Comparison of ENCODE assay signal across 21 cellular contexts in the genomic region with DNA sequence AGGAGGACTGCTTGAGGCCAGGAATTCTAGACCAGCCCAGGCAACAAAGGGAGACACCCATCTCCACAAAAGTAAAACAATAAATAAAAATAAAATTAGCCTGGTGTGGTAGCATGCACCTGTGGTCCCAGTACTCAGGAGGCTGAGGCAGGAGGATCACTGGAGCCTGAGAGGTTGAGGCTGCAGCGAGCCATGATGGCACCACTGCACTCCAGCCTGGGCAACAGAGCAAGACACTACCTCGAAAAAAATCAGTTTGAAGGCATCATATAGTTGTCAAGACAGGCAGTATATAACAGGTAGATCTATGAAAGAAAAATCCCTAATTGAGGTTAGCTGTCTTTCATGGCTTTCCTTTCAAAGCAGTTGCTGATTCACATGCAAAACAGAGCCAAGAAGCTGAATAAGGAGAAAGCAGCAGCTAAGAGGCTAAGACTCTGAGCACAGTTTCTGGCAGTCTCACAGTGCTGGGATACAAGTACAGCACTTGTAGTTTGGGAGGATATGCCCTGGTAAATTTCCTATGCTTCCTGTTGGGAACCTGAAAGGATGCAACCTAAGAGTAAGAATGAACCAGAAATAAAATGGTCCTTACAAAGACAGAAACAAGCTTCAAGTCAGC.
DNase-seq lines count a peak whose midpoint lies in the region; ATAC-seq, FAIRE-seq and TF ChIP-seq lines count a peak whose summit lies in the region.
"Had no signal": no experiment of that assay in that cellular context is flagged by ENCODE, and none has a peak within 500 bp of the region (broad histone marks: within the 10 kb centered on the region; RNA-seq: fewer than 3 reads in every experiment).

No MANE protein-coding gene starts in this region.

- H2BK15ac ChIP-seq in H1 (ENCODE audit: low read length) = no peak overlapping the region

- no peak overlapping the region for H2BK120ac ChIP-seq in H1 (replicated peaks; ENCODE audit: low read depth, low read length)

- H3K36me3 ChIP-seq in GM23338 (ENCODE audit: insufficient read depth) (no peaks in the 10 kb centered on the region), H1 (ENCODE audit: control insufficient read depth in 2 of 4, insufficient read depth in 4 of 4, low read length in 3 of 4) (no peaks in the 10 kb centered on the region), iPS DF 6.9 (ENCODE audit: control insufficient read depth, insufficient read depth, low read length) (no peaks in the 10 kb centered on the region), neural progenitor cell (no peaks in the 10 kb centered on the region)
- H3K36me3 ChIP-seq in naive thymus-derived CD4-positive, alpha-beta T cell (ENCODE audit: control insufficient read depth in 2 of 3, insufficient read depth in 3 of 3, low read length in 3 of 3) = no peaks in the 10 kb centered on the region
- H3K36me3 ChIP-seq: BE2C, HAP-1 had no signal

- peak; percentile 52 for FAIRE-seq in H1 (lab: Jason Lieb, UNC)
- FAIRE-seq: GM12892, GM19239 had no signal

- H3K27ac Mint-ChIP-seq in GM23338 (no peak overlapping the region), neural progenitor cell (no peak overlapping the region), mesothelial cell of epicardium (no peak overlapping the region)
- H3K27ac Mint-ChIP-seq in naive thymus-derived CD4-positive, alpha-beta T cell = no peak overlapping the region
- H3K27ac Mint-ChIP-seq: CD4-positive, alpha-beta memory T cell had no signal

- no peak for TF ChIP-seq POLR2A in H1 (IDR thresholded peaks at IDR 0.05; ENCODE audit: control extremely low read depth in 1 of 2, low read depth in 2 of 2, low read length in 2 of 2)

- H3K27me3 Mint-ChIP-seq in GM23338 (ENCODE audit: insufficient read depth, low read depth, poor library complexity) (no peaks in the 10 kb centered on the region), neural progenitor cell (ENCODE audit: insufficient read depth, low read depth) (no peaks in the 10 kb centered on the region), mesothelial cell of epicardium (ENCODE audit: low read depth) (peaks cover 7% of the 10 kb centered on the region)
- peaks cover 0 to 12% (median 2%) of the 10 kb centered on the region in 5 donors for H3K27me3 Mint-ChIP-seq in naive thymus-derived CD4-positive, alpha-beta T cell

- TF ChIP-seq EP300 in H1 (IDR thresholded peaks at IDR 0.05; ENCODE audit: borderline replicate concordance in 1 of 2, low read depth in 2 of 2, low read length in 2 of 2) = no peak

- no peak for TF ChIP-seq CTCF in GM23338 (conservative IDR thresholded peaks at IDR 0.05; ENCODE audit: low read depth in 2 of 2)
- TF ChIP-seq CTCF in H1 (IDR thresholded peaks at IDR 0.05; ENCODE audit: control extremely low read depth in 1 of 3, insufficient read depth in 1 of 3, low read depth in 1 of 3, low read length in 3 of 3) = no peak
- TF ChIP-seq CTCF in neural progenitor cell (IDR thresholded peaks at IDR 0.05) = no peak
- no peak for TF ChIP-seq CTCF in mesothelial cell of epicardium (IDR thresholded peaks at IDR 0.05; ENCODE audit: unreplicated experiment)

- no peak overlapping the region for H2AK5ac ChIP-seq in H1 (ENCODE audit: low read depth, low read length)

- H2AFZ ChIP-seq in GM23338 (no peak overlapping the region), H1 (ENCODE audit: low read length) (peak overlapping the region; percentile 65; the same call in 1 of the 2 replicates), neural progenitor cell (replicated peaks) (peak overlapping the region; percentile 53)
- H2AFZ ChIP-seq: GM23248 had no signal

- H3K4me2 ChIP-seq in GM23338 = peak overlapping the region; percentile 18; the same call in 1 of the 2 replicates
- peak overlapping the region in 1 of 2 experiments; percentile 10; a peak in 1 of 4 replicates for H3K4me2 ChIP-seq in H1 (ENCODE audit: insufficient read depth in 1 of 2, low read depth in 2 of 2, low read length in 2 of 2)
- H3K4me2 ChIP-seq in neural progenitor cell = no peak overlapping the region

- H4K91ac ChIP-seq in H1 (replicated peaks; ENCODE audit: insufficient read length, low read length) = no peak overlapping the region

- no peak overlapping the region for H4K8ac ChIP-seq in H1 (ENCODE audit: extremely low read depth, insufficient read depth, low read length)

- H4K20me1 ChIP-seq in GM23338 (replicated peaks; ENCODE audit: insufficient read depth) = no peaks in the 10 kb centered on the region
- H4K20me1 ChIP-seq in H1 (replicated peaks in 1 of 2; ENCODE audit: control insufficient read depth in 1 of 2, insufficient read depth in 2 of 2, low read length in 2 of 2) = no peaks in the 10 kb centered on the region
- no peaks in the 10 kb centered on the region for H4K20me1 ChIP-seq in neural progenitor cell (ENCODE audit: low read depth)

- no peak overlapping the region for H2BK5ac ChIP-seq in H1 (ENCODE audit: low read depth, low read length)

- no peak overlapping the region for H4K5ac ChIP-seq in H1 (ENCODE audit: insufficient read length, low read depth, low read length)

- no peak overlapping the region for H3K4me3 ChIP-seq in GM23338
- no peak overlapping the region for H3K4me3 ChIP-seq in H1 (ENCODE audit: extremely low read depth in 1 of 4, insufficient read depth in 2 of 4, low read depth in 3 of 4, low read length in 4 of 4)
- H3K4me3 ChIP-seq in iPS DF 6.9 (ENCODE audit: low read length) = no peak overlapping the region
- no peak overlapping the region for H3K4me3 ChIP-seq in neural progenitor cell
- no peak overlapping the region for H3K4me3 ChIP-seq in naive thymus-derived CD4-positive, alpha-beta T cell (ENCODE audit: low read length)
- H3K4me3 ChIP-seq: GM23248, HAP-1 had no signal

- CTCF ChIA-PET in H1 (lab: Charles Lee; ENCODE audit: partially characterized antibody) = interaction anchor here (0.6 to 1.2 kb wide), 4 partner anchors 17 to 389 kb away, joined by 3 to 6 read pairs (median 3); no protein-coding TSS in a partner anchor
- CTCF ChIA-PET in naive thymus-derived CD4-positive, alpha-beta T cell (lab: Charles Lee) = no interaction called here

- H2BK20ac ChIP-seq in H1 (ENCODE audit: low read length) = no peak overlapping the region

- no peak overlapping the region for H3K14ac ChIP-seq in H1 (ENCODE audit: insufficient read length)

- H3K27me3 ChIP-seq in GM23338 (ENCODE audit: insufficient read depth) (no peaks in the 10 kb centered on the region), H1 (replicated peaks in 1 of 4; ENCODE audit: control insufficient read depth in 3 of 4, extremely low read depth in 1 of 4, insufficient read depth in 3 of 4, low read length in 3 of 4) (no peaks in the 10 kb centered on the region), iPS DF 6.9 (ENCODE audit: control insufficient read depth, insufficient read depth, low read length) (no peaks in the 10 kb centered on the region), neural progenitor cell (no peaks in the 10 kb centered on the region)
- no peaks in the 10 kb centered on the region for H3K27me3 ChIP-seq in naive thymus-derived CD4-positive, alpha-beta T cell (ENCODE audit: control insufficient read depth in 2 of 2, insufficient read depth in 2 of 2, low read length in 2 of 2)
- H3K27me3 ChIP-seq: BE2C had no signal

- H3K9me3 ChIP-seq in H1 (ENCODE audit: insufficient read depth in 2 of 2, low read depth in 1 of 2, low read length in 1 of 2) (no peaks in the 10 kb centered on the region), iPS DF 6.9 (ENCODE audit: control insufficient read depth, insufficient read depth, low read length) (no peaks in the 10 kb centered on the region), neural progenitor cell (ENCODE audit: low read depth) (no peaks in the 10 kb centered on the region)
- no peaks in the 10 kb centered on the region for H3K9me3 ChIP-seq in naive thymus-derived CD4-positive, alpha-beta T cell (ENCODE audit: control insufficient read depth in 2 of 3, low read length in 3 of 3)
- H3K9me3 ChIP-seq: BE2C, HAP-1 had no signal

- 78% methylated on average over 2 of the region's 2 CpGs; no CpG with 5 or more reads in 1 of the 2 experiments for WGBS in H1 (ENCODE audit: extremely low coverage in 1 of 2, insufficient coverage in 1 of 2, insufficient read length in 1 of 2, insufficient replicate concordance in 2 of 2, low coverage in 1 of 2, low lambda C conversion rate in 2 of 2, missing lambda C conversion rate in 1 of 2), 2 experiments
- WGBS in iPS DF 6.9 (ENCODE audit: insufficient coverage, insufficient read length) = no CpG with 5 or more reads among the region's 2 CpGs

- ATAC-seq in GM23338 (peak; percentile 92), HG03175 (IDR thresholded peaks at IDR 0.05; ENCODE audit: unreplicated experiment) (no peak)
- ATAC-seq in naive thymus-derived CD4-positive, alpha-beta T cell = no peak

- H3K27ac ChIP-seq in GM23338 (ENCODE audit: low read depth) = no peak overlapping the region
- H3K27ac ChIP-seq in H1 (ENCODE audit: low read depth, low read length) = no peak overlapping the region
- no peak overlapping the region for H3K27ac ChIP-seq in iPS DF 6.9 (ENCODE audit: low read length)
- no peak overlapping the region for H3K27ac ChIP-seq in neural progenitor cell
- H3K27ac ChIP-seq in naive thymus-derived CD4-positive, alpha-beta T cell (ENCODE audit: low read depth, low read length) = no peak overlapping the region
- H3K27ac ChIP-seq: C4-2B, GM23248, HL-60 had no signal

- H3K79me1 ChIP-seq in H1 (ENCODE audit: low read depth, low read length) = no peaks in the 10 kb centered on the region

- no peak overlapping the region for H3K4ac ChIP-seq in H1 (replicated peaks; ENCODE audit: insufficient read length, low read depth, low read length)

- POLR2A ChIA-PET in H1 (lab: Charles Lee; ENCODE audit: partially characterized antibody) = no interaction called here
- POLR2A ChIA-PET in naive thymus-derived CD4-positive, alpha-beta T cell (lab: Charles Lee) = no interaction called here

- H3K9ac ChIP-seq in H1 (replicated peaks in 1 of 4; ENCODE audit: extremely low read depth in 1 of 4, low read depth in 3 of 4, low read length in 3 of 4) = no peak overlapping the region
- H3K9ac ChIP-seq in neural progenitor cell = no peak overlapping the region
- H3K9ac ChIP-seq: GM23248 had no signal

- H3K9me2 ChIP-seq in GM23338 (ENCODE audit: insufficient read depth) = no peaks in the 10 kb centered on the region

- no peak overlapping the region for H3K23ac ChIP-seq in H1 (ENCODE audit: insufficient read length)

- H3F3A ChIP-seq in GM23338 (replicated peaks; ENCODE audit: low read depth) (no peaks in the 10 kb centered on the region), neural progenitor cell (ENCODE audit: low read depth) (peaks cover 8% of the 10 kb centered on the region)

- intact Hi-C loops in naive thymus-derived CD4-positive, alpha-beta T cell (cut with micrococcal nuclease) = no loop called here

- H3K36me3 Mint-ChIP-seq in GM23338 (ENCODE audit: low read depth) = no peaks in the 10 kb centered on the region
- no peaks in the 10 kb centered on the region for H3K36me3 Mint-ChIP-seq in neural progenitor cell
- H3K36me3 Mint-ChIP-seq in naive thymus-derived CD4-positive, alpha-beta T cell = no peaks in the 10 kb centered on the region
- no peaks in the 10 kb centered on the region for H3K36me3 Mint-ChIP-seq in mesothelial cell of epicardium
- H3K36me3 Mint-ChIP-seq: CD4-positive, alpha-beta memory T cell had no signal

- H3K4me3 Mint-ChIP-seq in GM23338 = no peak overlapping the region
- no peak overlapping the region for H3K4me3 Mint-ChIP-seq in neural progenitor cell
- H3K4me3 Mint-ChIP-seq in naive thymus-derived CD4-positive, alpha-beta T cell = no peak overlapping the region
- no peak overlapping the region for H3K4me3 Mint-ChIP-seq in mesothelial cell of epicardium
- H3K4me3 Mint-ChIP-seq: CD4-positive, alpha-beta memory T cell had no signal

- H2BK12ac ChIP-seq in H1 (ENCODE audit: low read depth, low read length) = no peak overlapping the region

- H3K4me1 Mint-ChIP-seq in GM23338 = peaks cover 8% of the 10 kb centered on the region
- no peaks in the 10 kb centered on the region for H3K4me1 Mint-ChIP-seq in neural progenitor cell
- H3K4me1 Mint-ChIP-seq in naive thymus-derived CD4-positive, alpha-beta T cell = no peaks in the 10 kb centered on the region
- H3K4me1 Mint-ChIP-seq in mesothelial cell of epicardium = no peaks in the 10 kb centered on the region
- H3K4me1 Mint-ChIP-seq: CD4-positive, alpha-beta memory T cell had no signal

- H3K56ac ChIP-seq in H1 (replicated peaks; ENCODE audit: insufficient read length, low read depth, low read length) = no peak overlapping the region

- H3K18ac ChIP-seq in H1 (ENCODE audit: extremely low read depth, low read length) = no peak overlapping the region

- H3K79me2 ChIP-seq in GM23338 (replicated peaks; ENCODE audit: insufficient read depth) = no peaks in the 10 kb centered on the region
- no peaks in the 10 kb centered on the region for H3K79me2 ChIP-seq in H1 (ENCODE audit: control insufficient read depth in 1 of 2, insufficient read depth in 2 of 2, low read length in 2 of 2)
- no peaks in the 10 kb centered on the region for H3K79me2 ChIP-seq in neural progenitor cell (ENCODE audit: low read depth)

- peak; percentile 56 for DNase-seq in GM23338 (ENCODE audit: low spot score)
- no peak for DNase-seq in H1 (ENCODE audit: low read depth in 1 of 2, low spot score in 2 of 2)
- DNase-seq in iPS DF 6.9 (ENCODE audit: low read depth, low spot score) = peak; percentile 9
- peak; percentile 13 for DNase-seq in neural progenitor cell (ENCODE audit: low spot score)
- no peak for DNase-seq in naive thymus-derived CD4-positive, alpha-beta T cell
- no peak for DNase-seq in mesothelial cell of epicardium (ENCODE audit: low spot score in 2 of 2, unreplicated experiment in 2 of 2)
- DNase-seq in AG08396 (ENCODE audit: low spot score) = no peak
- DNase-seq: ACHN; BE2C; CD4-positive, alpha-beta memory T cell; DMS153; DMS79 treated with DMSO at 0.1 percent for 48 hours; EL; GDM1; GM23248 had no signal

- H3K9me3 Mint-ChIP-seq in GM23338 (no peaks in the 10 kb centered on the region), neural progenitor cell (no peaks in the 10 kb centered on the region), mesothelial cell of epicardium (no peaks in the 10 kb centered on the region)
- H3K9me3 Mint-ChIP-seq in naive thymus-derived CD4-positive, alpha-beta T cell = peaks cover 0 to 4% (median 0%) of the 10 kb centered on the region in 11 donors

- no peaks in the 10 kb centered on the region for H3K4me1 ChIP-seq in GM23338 (ENCODE audit: insufficient read depth)
- peaks cover 0 to 4% (median 0%) of the 10 kb centered on the region in 4 experiments; a peak in 1 of 7 replicates for H3K4me1 ChIP-seq in H1 (replicated peaks in 1 of 4; ENCODE audit: control insufficient read depth in 3 of 4, insufficient read depth in 4 of 4, low read length in 3 of 4)
- H3K4me1 ChIP-seq in iPS DF 6.9 (ENCODE audit: control insufficient read depth, insufficient read depth, low read length) = no peaks in the 10 kb centered on the region
- H3K4me1 ChIP-seq in neural progenitor cell = peaks cover 12% of the 10 kb centered on the region
- no peaks in the 10 kb centered on the region for H3K4me1 ChIP-seq in naive thymus-derived CD4-positive, alpha-beta T cell (ENCODE audit: control insufficient read depth in 2 of 2, insufficient read depth in 2 of 2, low read length in 2 of 2)
- H3K4me1 ChIP-seq: BE2C, HAP-1 had no signal

- H3K23me2 ChIP-seq in H1 (ENCODE audit: low read depth, low read length) = no peaks in the 10 kb centered on the region

- no peak for TF ChIP-seq RAD21 in H1 (IDR thresholded peaks at IDR 0.05 in 1 of 2, conservative IDR thresholded peaks at IDR 0.05 in 1 of 2; ENCODE audit: low read depth in 2 of 2, low read length in 2 of 2)

Comparison
In these comparisons a context has a peak if more than half of its experiments do, and no peak if none do; other contexts are left out.
1. DNase-seq: peak in GM23338 (single experiment), iPS DF 6.9 (single experiment) and neural progenitor cell (single experiment); none in H1 (0 of 2), naive thymus-derived CD4-positive, alpha-beta T cell (0 of 9), mesothelial cell of epicardium (0 of 2) and AG08396 (single experiment).